ENCODE assay signal across 15 cellular contexts in genomic region chr13:99403458-99403971, GRCh38.
A peak's percentile ranks its signal among the peaks of the same experiment; 100 is the strongest.
DNase-seq lines count a peak whose midpoint lies in the region; ATAC-seq and TF ChIP-seq lines count a peak whose summit lies in the region.
"Had no signal": no experiment of that assay in that cellular context is flagged by ENCODE, and none has a peak within 500 bp of the region (broad histone marks: within the 10 kb centered on the region; RNA-seq: fewer than 3 reads in every experiment).

No MANE protein-coding gene starts in this region.

- H3K4me1 Mint-ChIP-seq in activated T-cell treated with anti-CD3 and anti-CD28 coated beads, Interleukin-2, amount 50 U/mL, for 24 hours (ENCODE audit: low read depth) = peaks cover 69% of the 10 kb centered on the region
- H3K4me1 Mint-ChIP-seq: mesothelial cell of epicardium had no signal

- intact Hi-C loops in colonic mucosa (cut with DNase I) = no loop called here
- intact Hi-C loops in tibial artery (cut with DNase I; ENCODE audit: low total_unique reads) = no loop called here

- H3K36me3 ChIP-seq in HEK293 (ENCODE audit: control insufficient read depth in 2 of 2, insufficient read depth in 1 of 2, low read length in 2 of 2) (no peaks in the 10 kb centered on the region), colonic mucosa (no peaks in the 10 kb centered on the region), parathyroid adenoma (ENCODE audit: control insufficient read depth, insufficient read depth, low read length) (no peaks in the 10 kb centered on the region), upper lobe of left lung (no peaks in the 10 kb centered on the region), tibial artery (no peaks in the 10 kb centered on the region)
- H3K36me3 ChIP-seq: esophagus squamous epithelium had no signal

- no peak for TF ChIP-seq POLR2A in upper lobe of left lung (IDR thresholded peaks at IDR 0.05)

- peak overlapping the region; percentile 76 for H2AFZ ChIP-seq in parathyroid adenoma

- no peak for TF ChIP-seq EP300 in upper lobe of left lung (IDR thresholded peaks at IDR 0.05)

- WGBS in upper lobe of left lung, 2 donors = 76 to 81% methylated on average over 5 of the region's 5 CpGs

- H3K9me3 Mint-ChIP-seq in activated T-cell treated with anti-CD3 and anti-CD28 coated beads, Interleukin-2, amount 50 U/mL, for 24 hours = peaks cover 6% of the 10 kb centered on the region
- H3K9me3 Mint-ChIP-seq: stimulated activated memory B cell treated with anti-CD40 and anti-IgM and Interleukin-4, amounts not matched to agents 10 μg/mL and 1 μg/mL and 100 μg/mL, for 72 hours had no signal

- peaks cover 13% of the 10 kb centered on the region for H3K36me3 Mint-ChIP-seq in activated T-cell treated with anti-CD3 and anti-CD28 coated beads, Interleukin-2, amount 50 U/mL, for 24 hours (ENCODE audit: low read depth)
- H3K36me3 Mint-ChIP-seq: mesothelial cell of epicardium; stimulated activated memory B cell treated with anti-CD40 and anti-IgM and Interleukin-4, amounts not matched to agents 10 μg/mL and 1 μg/mL and 100 μg/mL, for 72 hours had no signal

- H3K4me2 ChIP-seq in parathyroid adenoma (ENCODE audit: low read length) = no peak overlapping the region

- H3K27me3 Mint-ChIP-seq in activated T-cell treated with anti-CD3 and anti-CD28 coated beads, Interleukin-2, amount 50 U/mL, for 24 hours = no peaks in the 10 kb centered on the region
- H3K27me3 Mint-ChIP-seq: stimulated activated memory B cell treated with anti-CD40 and anti-IgM and Interleukin-4, amounts not matched to agents 10 μg/mL and 1 μg/mL and 100 μg/mL, for 72 hours had no signal

- no peaks in the 10 kb centered on the region for H3K79me2 ChIP-seq in parathyroid adenoma

- CTCF ChIA-PET in HEK293 (lab: Yijun Ruan, JAX) = no interaction called here

- H3K4me1 ChIP-seq in HEK293 (ENCODE audit: control insufficient read depth, insufficient read depth, low read length) (no peaks in the 10 kb centered on the region), colonic mucosa (no peaks in the 10 kb centered on the region), parathyroid adenoma (no peaks in the 10 kb centered on the region), upper lobe of left lung (peaks cover 0 to 3% (median 0%) of the 10 kb centered on the region in 4 donors), tibial artery (no peaks in the 10 kb centered on the region)

- H3K27me3 ChIP-seq in colonic mucosa (no peaks in the 10 kb centered on the region), parathyroid adenoma (ENCODE audit: control insufficient read depth, insufficient read depth, low read length) (no peaks in the 10 kb centered on the region), upper lobe of left lung (no peaks in the 10 kb centered on the region), tibial artery (no peaks in the 10 kb centered on the region)

- DNase-seq in activated T-cell treated with anti-CD3 and anti-CD28 coated beads, Interleukin-2, amount 50 U/mL, for 24 hours = peak; percentile 31
- no peak for DNase-seq in activated T-cell treated with anti-CD3 and anti-CD28 coated beads, Interleukin-2, amount 50 U/mL, for 48 hours
- DNase-seq in colonic mucosa (peak; percentile 79), upper lobe of left lung (no peak), tibial artery (no peak), GM19240 (ENCODE audit: insufficient read length, low spot score) (no peak)
- DNase-seq: esophagus squamous epithelium, GDM1, HCEC 1CT, kidney glomerular epithelial cell, NCI-H187 treated with DMSO at 0.1 percent for 48 hours had no signal

- H3K27ac ChIP-seq in HEK293 (ENCODE audit: extremely low read depth, low read depth, low read length) (no peak overlapping the region), colonic mucosa (no peak overlapping the region), parathyroid adenoma (no peak overlapping the region), upper lobe of left lung (no peak overlapping the region), tibial artery (no peak overlapping the region)
- H3K27ac ChIP-seq: esophagus squamous epithelium had no signal

- H3K27ac Mint-ChIP-seq in activated T-cell treated with anti-CD3 and anti-CD28 coated beads, Interleukin-2, amount 50 U/mL, for 24 hours = peak overlapping the region; percentile 73
- H3K27ac Mint-ChIP-seq: mesothelial cell of epicardium; stimulated activated memory B cell treated with anti-CD40 and anti-IgM and Interleukin-4, amounts not matched to agents 10 μg/mL and 1 μg/mL and 100 μg/mL, for 72 hours had no signal

- TF ChIP-seq CTCF in HEK293 (tag by site-specific recombination; IDR thresholded peaks at IDR 0.05) = no peak
- TF ChIP-seq CTCF in colonic mucosa (IDR thresholded peaks at IDR 0.05) = no peak
- TF ChIP-seq CTCF in parathyroid adenoma (IDR thresholded peaks at IDR 0.05) = no peak
- TF ChIP-seq CTCF in upper lobe of left lung (IDR thresholded peaks at IDR 0.05) = no peak
- no peak for TF ChIP-seq CTCF in tibial artery (IDR thresholded peaks at IDR 0.05)

- H3K4me3 Mint-ChIP-seq in activated T-cell treated with anti-CD3 and anti-CD28 coated beads, Interleukin-2, amount 50 U/mL, for 24 hours = no peak overlapping the region
- H3K4me3 Mint-ChIP-seq: mesothelial cell of epicardium; stimulated activated memory B cell treated with anti-CD40 and anti-IgM and Interleukin-4, amounts not matched to agents 10 μg/mL and 1 μg/mL and 100 μg/mL, for 72 hours had no signal

- H3K9me3 ChIP-seq in HEK293 (ENCODE audit: control insufficient read depth, insufficient read depth, low read depth, low read length) = no peaks in the 10 kb centered on the region
- H3K9me3 ChIP-seq in colonic mucosa = no peaks in the 10 kb centered on the region
- no peaks in the 10 kb centered on the region for H3K9me3 ChIP-seq in parathyroid adenoma (ENCODE audit: control insufficient read depth, low read length)
- no peaks in the 10 kb centered on the region for H3K9me3 ChIP-seq in upper lobe of left lung
- no peaks in the 10 kb centered on the region for H3K9me3 ChIP-seq in tibial artery
- H3K9me3 ChIP-seq: esophagus squamous epithelium had no signal

- POLR2A ChIA-PET in HEK293 (lab: Yijun Ruan, JAX) = no interaction called here

- H3K9ac ChIP-seq in colonic mucosa (ENCODE audit: low read depth in 2 of 2, low read length in 2 of 2) (no peak overlapping the region), parathyroid adenoma (no peak overlapping the region)

- H3K4me3 ChIP-seq in HEK293 (ENCODE audit: low read depth, low read length) (no peak overlapping the region), colonic mucosa (no peak overlapping the region), parathyroid adenoma (ENCODE audit: low read depth, low read length) (no peak overlapping the region), upper lobe of left lung (no peak overlapping the region), tibial artery (no peak overlapping the region)
- H3K4me3 ChIP-seq: esophagus squamous epithelium had no signal

- ATAC-seq in upper lobe of left lung (ENCODE audit: low FRiP score in 2 of 2) = no peak
- ATAC-seq: stimulated activated memory B cell treated with anti-CD40 and anti-IgM and Interleukin-4, amounts not matched to agents 10 μg/mL and 1 μg/mL and 100 μg/mL, for 72 hours had no signal

TF ChIP-seq in HEK293, 187 proteins besides CTCF, POLR2A, EP300 and RAD21:
- TF ChIP-seq SCRT2 (tag by site-specific recombination; IDR thresholded peaks at IDR 0.05) = no peak
- TF ChIP-seq EGR2 (tag by site-specific recombination; IDR thresholded peaks at IDR 0.05; ENCODE audit: low read depth) = 0 out of 2 replicates have a peak, but pooled peaks have one; percentile 24
- no peak for TF ChIP-seq HOXC10 (CRISPR knock-in tag; IDR thresholded peaks at IDR 0.05)
- TF ChIP-seq ZNF132 (tag by site-specific recombination; IDR thresholded peaks at IDR 0.05; ENCODE audit: borderline replicate concordance) = no peak
- TF ChIP-seq ZNF837 (tag by site-specific recombination; IDR thresholded peaks at IDR 0.05) = no peak
- peak; percentile 54 for TF ChIP-seq ZFHX2 (tag by site-specific recombination; conservative IDR thresholded peaks at IDR 0.05)
- TF ChIP-seq PRDM6 (tag by site-specific recombination; IDR thresholded peaks at IDR 0.05) = no peak
- no peak for TF ChIP-seq ZNF211 (tag by site-specific recombination; IDR thresholded peaks at IDR 0.05; ENCODE audit: low read depth)
- TF ChIP-seq ZNF621 (tag by site-specific recombination; IDR thresholded peaks at IDR 0.05) = no peak

Comparison
In these comparisons a context has a peak if more than half of its experiments do, and no peak if none do; other contexts are left out.
1. DNase-seq: peak in activated T-cell treated with anti-CD3 and anti-CD28 coated beads, Interleukin-2, amount 50 U/mL, for 24 hours (single experiment) and colonic mucosa (single experiment); none in activated T-cell treated with anti-CD3 and anti-CD28 coated beads, Interleukin-2, amount 50 U/mL, for 48 hours (0 of 2), upper lobe of left lung (0 of 2), tibial artery (0 of 2) and GM19240 (single experiment).